25 cellular contexts compared by ENCODE assay signal in the genomic region with DNA sequence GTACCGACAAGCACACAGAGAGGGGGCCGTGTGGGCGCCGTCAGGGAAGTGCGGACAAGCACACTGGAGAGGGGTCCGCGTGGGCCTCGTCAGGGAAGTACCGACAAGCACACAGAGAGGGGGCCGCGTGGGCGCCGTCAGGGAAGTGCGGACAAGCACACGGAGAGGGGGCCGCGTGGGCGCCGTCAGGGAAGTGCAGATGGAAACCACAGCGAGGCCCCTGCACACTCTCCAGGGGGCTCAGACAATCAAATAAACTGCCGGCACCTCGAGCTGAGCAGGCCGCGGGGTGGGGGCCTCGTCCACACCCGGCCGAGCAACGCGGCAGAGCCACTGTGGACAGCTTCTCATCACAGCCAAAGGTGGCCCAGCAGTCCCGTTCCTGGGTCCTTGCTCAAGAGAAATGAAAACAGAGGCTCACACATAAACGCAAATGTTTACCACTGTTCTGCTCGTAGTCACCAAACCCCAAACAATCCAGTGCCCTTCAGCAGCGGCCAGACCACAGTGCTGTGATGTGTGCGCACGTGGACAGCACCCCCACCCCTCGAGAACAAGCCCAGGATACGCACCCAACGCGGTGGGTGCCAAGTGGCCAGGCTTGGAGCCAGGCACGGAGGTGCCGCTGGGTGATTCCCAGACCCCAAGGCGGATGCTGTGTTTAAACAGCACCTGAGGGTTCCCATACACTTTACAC. TPM values are rescaled to one million over a fixed set of nuclear protein-coding genes. Genes with fewer than 3 reads are reported as not detected.
A peak's percentile ranks its signal among the peaks of the same experiment; 100 is the strongest.
DNase-seq lines count a peak whose midpoint lies in the region; ATAC-seq, FAIRE-seq and TF ChIP-seq lines count a peak whose summit lies in the region.
"Had no signal": no experiment of that assay in that cellular context is flagged by ENCODE, and none has a peak within 500 bp of the region (broad histone marks: within the 10 kb centered on the region; RNA-seq: fewer than 3 reads in every experiment).

No MANE protein-coding gene starts in this region.

- BruUV-seq in Panc1 (replicated peaks; lab: Mats Ljungman, UMichigan), result no TSS peak

- H3K27ac ChIP-seq in ACC112 (ENCODE audit: low read depth, low read length), result peak overlapping the region; percentile 57; the same call in 1 of the 2 replicates
- 0 out of 2 replicates have a peak overlapping the region, but pooled peaks have one; percentile 29 for H3K27ac ChIP-seq in Panc1 (ENCODE audit: low read length)
- no peak overlapping the region for H3K27ac ChIP-seq in kidney (ENCODE audit: low read depth in 2 of 2, low read length in 2 of 2)
- H3K27ac ChIP-seq: adrenal gland, C4-2B, colonic mucosa, gastrocnemius medialis, parathyroid adenoma, uterus had no signal

- in situ Hi-C loops in Panc1 (cut with HindIII; ENCODE audit: low pct_unique_long_range_greater_than_20kb, low sequenced_read_pairs), result no loop called here

- intact Hi-C loops in Panc1 (cut with micrococcal nuclease; ENCODE audit: unreplicated experiment) (no loop called here), kidney (cut with DNase I) (loop anchor here (10.0 kb wide), 1 partner anchor 236 kb away; no protein-coding TSS in a partner anchor), posterior vena cava (cut with DNase I) (loop anchor here in 1 of 2 donors (5.0 kb wide), 1 partner anchor 224 kb away; the partner anchor contains the start of genes BRD9 and TRIP13)

- FAIRE-seq in kidney (lab: Jason Lieb, UNC) (no peak), H54 (lab: Jason Lieb, UNC) (no peak)

- H3K4me1 ChIP-seq in ACC112 (ENCODE audit: control insufficient read depth, insufficient read depth, low read length, unreplicated experiment) (peaks cover 16% of the 10 kb centered on the region), Panc1 (ENCODE audit: control insufficient read depth, insufficient read depth, low read length) (peaks cover 45% of the 10 kb centered on the region), kidney (ENCODE audit: control insufficient read depth in 1 of 2, insufficient read depth in 1 of 2, low read depth in 1 of 2, low read length in 2 of 2) (peaks cover 4 to 16% of the 10 kb centered on the region in 2 donors)

- DNase-seq in Panc1 (ENCODE audit: low read depth, low spot score) (no peak), kidney (peak; percentile 39), posterior vena cava (ENCODE audit: low spot score) (peak; percentile 66), erythroblast (lab: John Stamatoyannopoulos, UW) (no peak), H54 (ENCODE audit: insufficient read length, low spot score) (no peak), NCI-H345 (lab: John Stamatoyannopoulos, UW) (no peak)
- DNase-seq: Calu3, colonic mucosa, esophagus squamous epithelium, gastrocnemius medialis, kidney glomerular epithelial cell, mammary epithelial cell, NCI-H1105 treated with DMSO at 0.1 percent for 48 hours, NCI-H2029, NCI-H2227 treated with DMSO at 0.1 percent for 48 hours, NCI-H748 treated with DMSO at 0.1 percent for 48 hours, uterus had no signal

- 0 out of 2 replicates have a peak, but pooled peaks cover 2% of the 10 kb centered on the region for H3K27me3 ChIP-seq in ACC112 (ENCODE audit: insufficient read depth, low read length)
- no peaks in the 10 kb centered on the region for H3K27me3 ChIP-seq in Panc1 (ENCODE audit: control insufficient read depth, insufficient read depth, low read length)
- H3K27me3 ChIP-seq: adrenal gland, colonic mucosa, esophagus squamous epithelium, gastrocnemius medialis, uterus had no signal

- TF ChIP-seq CTCF in Panc1 (IDR thresholded peaks at IDR 0.05) (no peak), kidney (IDR thresholded peaks at IDR 0.05; ENCODE audit: borderline replicate concordance, extremely low read depth, insufficient read depth) (no peak)

- no peak for ATAC-seq in Panc1
- no peak for ATAC-seq in HG02938 (IDR thresholded peaks at IDR 0.05; ENCODE audit: unreplicated experiment)
- ATAC-seq: gastrocnemius medialis, T-helper 17 cell had no signal

- no peaks in the 10 kb centered on the region for H3K36me3 ChIP-seq in ACC112 (ENCODE audit: insufficient read depth, low read length)
- no peaks in the 10 kb centered on the region; the same call in 1 of the 2 replicates for H3K36me3 ChIP-seq in Panc1 (ENCODE audit: control insufficient read depth, insufficient read depth, low read length)
- H3K36me3 ChIP-seq in kidney (ENCODE audit: control insufficient read depth in 1 of 2, insufficient read depth in 2 of 2, low read length in 2 of 2), result peaks cover 0 to 4% of the 10 kb centered on the region in 2 donors
- H3K36me3 ChIP-seq: colonic mucosa, uterus had no signal

- no peak overlapping the region for H2AFZ ChIP-seq in ACC112 (ENCODE audit: low read length, unreplicated experiment)
- H2AFZ ChIP-seq: parathyroid adenoma had no signal

- no peaks in the 10 kb centered on the region for H3K79me2 ChIP-seq in ACC112 (ENCODE audit: control insufficient read depth, insufficient read depth, low read length, unreplicated experiment)
- H3K79me2 ChIP-seq: parathyroid adenoma had no signal

- POLR2A ChIA-PET in Panc1 (lab: Charles Lee), result no interaction called here

- TF ChIP-seq POLR2A in erythroblast (IDR thresholded peaks at IDR 0.05; ENCODE audit: low read length) (no peak), H54 (IDR thresholded peaks at IDR 0.05; ENCODE audit: low read depth, low read length) (no peak)

- CTCF ChIA-PET in Panc1 (lab: Charles Lee), result no interaction called here

- H3K4me3 ChIP-seq in ACC112 (ENCODE audit: low read depth, low read length) (no peak overlapping the region), Panc1 (ENCODE audit: low read depth in 2 of 2, low read length in 2 of 2) (no peak overlapping the region), kidney (ENCODE audit: low read length in 2 of 2) (no peak overlapping the region)
- H3K4me3 ChIP-seq: adrenal gland, colonic mucosa, esophagus squamous epithelium, gastrocnemius medialis, HAP-1, uterus had no signal

- H3K9me3 ChIP-seq in Panc1 (ENCODE audit: control insufficient read depth, insufficient read depth, low read depth, low read length) (no peaks in the 10 kb centered on the region), kidney (ENCODE audit: control insufficient read depth in 1 of 2, low read length in 2 of 2) (no peaks in the 10 kb centered on the region)
- H3K9me3 ChIP-seq: adrenal gland, colonic mucosa, esophagus squamous epithelium, gastrocnemius medialis, HAP-1, SK-N-SH, uterus had no signal

- no peak overlapping the region for H3K9ac ChIP-seq in kidney (ENCODE audit: low read length in 2 of 2)
- H3K9ac ChIP-seq: parathyroid adenoma, SK-N-SH had no signal

RNA-seq across cellular contexts. Expression of gene TPPP, which starts 24.7 kb away (rescaled TPM):
- total RNA-seq in Panc1 (2021; ENCODE audit: unreplicated experiment) (0.98 TPM), kidney (6.9 TPM), posterior vena cava (10 to 100 TPM in 1 of 2 donors, 1 to 10 TPM in 1; 9.8 to 10.8 TPM)
- polyA plus RNA-seq in Panc1 (2012; ENCODE audit: insufficient read length), result 1.5 TPM
- polyA plus RNA-seq in kidney (ENCODE audit: insufficient read depth, low read depth, low replicate concordance), result 5.8 TPM

RNA-seq across cellular contexts. Expression of gene CEP72, which starts 56.3 kb away (rescaled TPM):
- total RNA-seq in Panc1 (2021; ENCODE audit: unreplicated experiment) (33.2 TPM), kidney (7.8 TPM), posterior vena cava (1 to 10 TPM; 1.9 to 2.4 TPM)
- 7.5 TPM for polyA plus RNA-seq in Panc1 (2012; ENCODE audit: insufficient read length)
- polyA plus RNA-seq in kidney (ENCODE audit: insufficient read depth, low read depth, low replicate concordance), result 1.1 TPM

Comparison
In these comparisons a context has a peak if more than half of its experiments do, and no peak if none do; other contexts are left out.
1. H3K27ac ChIP-seq: peak in ACC112 (single experiment) and Panc1 (single experiment); none in kidney (0 of 2).
2. DNase-seq: peak in kidney (single experiment) and posterior vena cava (single experiment); none in Panc1 (single experiment), erythroblast (0 of 2), H54 (single experiment) and NCI-H345 (single experiment).